16 cellular contexts compared by ENCODE assay signal in genomic region chr12:93127107-93127560, GRCh38.
DNase-seq lines count a peak whose midpoint lies in the region; TF ChIP-seq lines count a peak whose summit lies in the region.
"Had no signal": no experiment of that assay in that cellular context is flagged by ENCODE, and none has a peak within 500 bp of the region (broad histone marks: within the 10 kb centered on the region; RNA-seq: fewer than 3 reads in every experiment).

No MANE protein-coding gene starts in this region.

- no peaks in the 10 kb centered on the region for H3K4me1 ChIP-seq in breast epithelium
- peaks cover 35% of the 10 kb centered on the region for H3K4me1 ChIP-seq in left ventricle myocardium inferior
- H3K4me1 ChIP-seq in trophoblast cell (ENCODE audit: control insufficient read depth in 1 of 2, insufficient read depth in 2 of 2, low read length in 2 of 2): peaks cover 9 to 10% of the 10 kb centered on the region in 2 experiments

- H3K27ac Mint-ChIP-seq in type B pancreatic cell: peak overlapping the region; percentile 74
- H3K27ac Mint-ChIP-seq: activated naive CD8-positive, alpha-beta T cell treated with anti-CD3 and anti-CD28 coated beads for 36 hours had no signal

- TF ChIP-seq POLR2A in breast epithelium (IDR thresholded peaks at IDR 0.05): no peak

- no peak for DNase-seq in breast epithelium (ENCODE audit: low spot score in 2 of 2)
- DNase-seq in left ventricle myocardium inferior: no peak
- peak; percentile 68 to 87 for DNase-seq in trophoblast cell
- DNase-seq in type B pancreatic cell (ENCODE audit: extremely low spot score, unreplicated experiment): no peak
- no peak for DNase-seq in stimulated activated CD4-positive, alpha-beta T cell treated with anti-CD3 and anti-CD28 coated beads, Interleukin-4, amount 100 ng/mL, for 24 hours
- no peak for DNase-seq in NCI-H1092 treated with DMSO at 0.1 percent for 48 hours (lab: John Stamatoyannopoulos, UW)
- DNase-seq in A172 (ENCODE audit: low spot score): no peak
- DNase-seq: activated naive CD8-positive, alpha-beta T cell treated with anti-CD3 and anti-CD28 coated beads for 36 hours; cerebellar nuclear complex; hippocampal formation; NCI-H187; NCI-H69 had no signal

- H3K79me1 ChIP-seq in trophoblast cell (ENCODE audit: low read length): no peaks in the 10 kb centered on the region

- no peaks in the 10 kb centered on the region for H3K79me2 ChIP-seq in trophoblast cell (ENCODE audit: control insufficient read depth, insufficient read depth, low read length, poor library complexity)

- no peak overlapping the region for H4K12ac ChIP-seq in trophoblast cell (ENCODE audit: low read depth, low read length)

- H3K9me3 ChIP-seq in breast epithelium: no peaks in the 10 kb centered on the region
- no peaks in the 10 kb centered on the region for H3K9me3 ChIP-seq in left ventricle myocardium inferior (replicated peaks)
- no peaks in the 10 kb centered on the region for H3K9me3 ChIP-seq in trophoblast cell (ENCODE audit: insufficient read depth, low read depth, low read length)

- H3K9ac ChIP-seq in trophoblast cell (ENCODE audit: low read length): no peak overlapping the region

- H3K4ac ChIP-seq in trophoblast cell (ENCODE audit: low read depth, low read length): no peak overlapping the region

- H3K36me3 ChIP-seq in breast epithelium: no peaks in the 10 kb centered on the region
- no peaks in the 10 kb centered on the region for H3K36me3 ChIP-seq in left ventricle myocardium inferior
- H3K36me3 ChIP-seq in trophoblast cell (ENCODE audit: control insufficient read depth in 1 of 2, insufficient read depth in 2 of 2, low read length in 2 of 2): no peaks in the 10 kb centered on the region

- no peak overlapping the region for H3K4me3 ChIP-seq in breast epithelium
- H3K4me3 ChIP-seq in left ventricle myocardium inferior: no peak overlapping the region
- no peak overlapping the region for H3K4me3 ChIP-seq in trophoblast cell (ENCODE audit: low read depth, low read length)
- H3K4me3 ChIP-seq: GM12878 had no signal

- peaks cover 31% of the 10 kb centered on the region for H3K4me1 Mint-ChIP-seq in type B pancreatic cell (ENCODE audit: unreplicated experiment)
- H3K4me1 Mint-ChIP-seq: activated naive CD8-positive, alpha-beta T cell treated with anti-CD3 and anti-CD28 coated beads for 36 hours had no signal

- H3K23ac ChIP-seq in trophoblast cell (ENCODE audit: low read length): no peak overlapping the region

- H3K9me3 Mint-ChIP-seq in type B pancreatic cell: no peaks in the 10 kb centered on the region
- H3K9me3 Mint-ChIP-seq: activated naive CD8-positive, alpha-beta T cell treated with anti-CD3 and anti-CD28 coated beads for 36 hours; HFFc6 had no signal

- no peak for TF ChIP-seq CTCF in breast epithelium (IDR thresholded peaks at IDR 0.05)
- no peak for TF ChIP-seq CTCF in left ventricle myocardium inferior (IDR thresholded peaks at IDR 0.05; ENCODE audit: borderline replicate concordance)
- no peak for TF ChIP-seq CTCF in type B pancreatic cell (conservative IDR thresholded peaks at IDR 0.05)

- no peak overlapping the region for H2AK5ac ChIP-seq in trophoblast cell (ENCODE audit: low read length)

- no peak overlapping the region for H2AFZ ChIP-seq in trophoblast cell (ENCODE audit: insufficient read depth, low read length, poor library complexity)

- H3K27me3 ChIP-seq in breast epithelium (no peaks in the 10 kb centered on the region), left ventricle myocardium inferior (ENCODE audit: low read depth) (no peaks in the 10 kb centered on the region), trophoblast cell (ENCODE audit: insufficient read depth, low read length) (no peaks in the 10 kb centered on the region)

- H3K27ac ChIP-seq in breast epithelium (peak overlapping the region; percentile 76 to 78), left ventricle myocardium inferior (replicated peaks) (peak overlapping the region; percentile 90), trophoblast cell (ENCODE audit: low read depth, low read length) (no peak overlapping the region)
- H3K27ac ChIP-seq: C4-2B had no signal

- no peak overlapping the region for H3K14ac ChIP-seq in trophoblast cell (ENCODE audit: low read length)

- H3K4me3 Mint-ChIP-seq in type B pancreatic cell: no peak overlapping the region
- H3K4me3 Mint-ChIP-seq: activated naive CD8-positive, alpha-beta T cell treated with anti-CD3 and anti-CD28 coated beads for 36 hours; HFFc6; neural crest cell had no signal

- no peaks in the 10 kb centered on the region for H3K27me3 Mint-ChIP-seq in type B pancreatic cell
- H3K27me3 Mint-ChIP-seq: activated naive CD8-positive, alpha-beta T cell treated with anti-CD3 and anti-CD28 coated beads for 36 hours had no signal

- no peak overlapping the region for H3K18ac ChIP-seq in trophoblast cell (ENCODE audit: low read length)

- no CpG with 5 or more reads among the region's 7 CpGs for WGBS in trophoblast cell (ENCODE audit: extremely low coverage, insufficient coverage, insufficient read length)

- H3K4me2 ChIP-seq in trophoblast cell (ENCODE audit: low read length): no peak overlapping the region

- H3K36me3 Mint-ChIP-seq in type B pancreatic cell: no peaks in the 10 kb centered on the region
- H3K36me3 Mint-ChIP-seq: activated naive CD8-positive, alpha-beta T cell treated with anti-CD3 and anti-CD28 coated beads for 36 hours had no signal

- intact Hi-C loops in breast epithelium (cut with DNase I; ENCODE audit: low total_unique reads): no loop called here
- intact Hi-C loops in left ventricle myocardium inferior (cut with micrococcal nuclease): no loop called here

- H2BK120ac ChIP-seq in trophoblast cell (ENCODE audit: insufficient read depth, low read length, poor library complexity): no peak overlapping the region

- H4K91ac ChIP-seq in trophoblast cell (ENCODE audit: low read depth, low read length): no peak overlapping the region

- no peak overlapping the region for H2BK12ac ChIP-seq in trophoblast cell (ENCODE audit: low read length)

- H4K8ac ChIP-seq in trophoblast cell (ENCODE audit: low read depth, low read length): no peak overlapping the region

- H2BK5ac ChIP-seq in trophoblast cell (ENCODE audit: low read depth, low read length, poor library complexity): no peak overlapping the region

Comparison
In these comparisons a context has a peak if more than half of its experiments do, and no peak if none do; other contexts are left out.
1. DNase-seq: peak in trophoblast cell (2 of 2); none in breast epithelium (0 of 2), left ventricle myocardium inferior (single experiment), type B pancreatic cell (single experiment), stimulated activated CD4-positive, alpha-beta T cell treated with anti-CD3 and anti-CD28 coated beads, Interleukin-4, amount 100 ng/mL, for 24 hours (single experiment), NCI-H1092 treated with DMSO at 0.1 percent for 48 hours (single experiment) and A172 (single experiment).